ENCODE assay signal across 1 cellular context in the genomic region with DNA sequence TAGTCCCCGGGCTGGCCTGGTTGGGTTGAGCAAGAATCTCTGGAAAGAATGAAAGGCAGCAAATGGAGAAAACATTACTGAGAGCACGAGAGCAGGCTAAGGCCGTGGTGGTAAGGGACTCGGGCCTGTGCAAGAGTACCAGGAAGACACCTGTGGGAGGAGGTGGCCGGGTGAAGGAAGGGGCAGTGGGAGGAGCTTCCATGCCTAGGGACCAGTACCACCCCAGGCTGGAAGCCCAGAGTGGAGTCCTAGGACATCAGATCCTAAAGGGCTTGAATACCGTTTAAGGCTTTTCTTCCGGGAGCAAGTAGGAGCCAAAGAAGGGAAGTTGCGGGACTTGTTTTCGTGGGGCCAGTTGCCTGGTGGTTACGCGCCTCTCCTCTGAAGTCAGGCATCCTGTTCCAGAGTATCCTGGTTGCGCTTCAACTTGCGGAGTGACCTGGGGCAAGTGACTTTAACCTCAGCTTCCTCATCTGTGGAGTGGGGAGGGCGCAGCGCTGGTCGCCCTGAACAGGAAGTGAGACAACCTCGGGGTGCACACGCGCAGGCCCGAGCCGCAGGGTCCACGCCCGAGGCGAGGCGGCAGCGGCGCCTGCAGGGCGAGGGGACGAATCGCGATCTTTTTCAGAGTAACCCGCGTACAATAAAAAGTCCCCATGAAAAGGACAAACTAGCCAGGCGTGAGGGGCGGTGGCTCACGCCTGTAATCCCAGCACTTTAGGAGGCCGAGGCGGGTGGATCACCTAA.
TF ChIP-seq lines count a peak whose summit lies in the region.

No MANE protein-coding gene starts in this region.

TF ChIP-seq in HepG2, 621 proteins besides CTCF, POLR2A, EP300 and RAD21 (continued from another document and continues in another):
- TF ChIP-seq, protein P1, sequence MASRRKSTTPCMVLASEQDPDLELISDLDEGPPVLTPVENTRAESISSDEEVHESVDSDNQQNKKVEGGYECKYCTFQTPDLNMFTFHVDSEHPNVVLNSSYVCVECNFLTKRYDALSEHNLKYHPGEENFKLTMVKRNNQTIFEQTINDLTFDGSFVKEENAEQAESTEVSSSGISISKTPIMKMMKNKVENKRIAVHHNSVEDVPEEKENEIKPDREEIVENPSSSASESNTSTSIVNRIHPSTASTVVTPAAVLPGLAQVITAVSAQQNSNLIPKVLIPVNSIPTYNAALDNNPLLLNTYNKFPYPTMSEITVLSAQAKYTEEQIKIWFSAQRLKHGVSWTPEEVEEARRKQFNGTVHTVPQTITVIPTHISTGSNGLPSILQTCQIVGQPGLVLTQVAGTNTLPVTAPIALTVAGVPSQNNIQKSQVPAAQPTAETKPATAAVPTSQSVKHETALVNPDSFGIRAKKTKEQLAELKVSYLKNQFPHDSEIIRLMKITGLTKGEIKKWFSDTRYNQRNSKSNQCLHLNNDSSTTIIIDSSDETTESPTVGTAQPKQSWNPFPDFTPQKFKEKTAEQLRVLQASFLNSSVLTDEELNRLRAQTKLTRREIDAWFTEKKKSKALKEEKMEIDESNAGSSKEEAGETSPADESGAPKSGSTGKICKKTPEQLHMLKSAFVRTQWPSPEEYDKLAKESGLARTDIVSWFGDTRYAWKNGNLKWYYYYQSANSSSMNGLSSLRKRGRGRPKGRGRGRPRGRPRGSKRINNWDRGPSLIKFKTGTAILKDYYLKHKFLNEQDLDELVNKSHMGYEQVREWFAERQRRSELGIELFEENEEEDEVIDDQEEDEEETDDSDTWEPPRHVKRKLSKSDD (CRISPR knock-in tag; IDR thresholded peaks at IDR 0.05; ENCODE audit: low read depth): no peak
- TF ChIP-seq ZFP82 (CRISPR knock-in tag; IDR thresholded peaks at IDR 0.05; ENCODE audit: borderline replicate concordance) (no peak), ZNF570 (CRISPR knock-in tag; IDR thresholded peaks at IDR 0.05; ENCODE audit: borderline replicate concordance) (0 out of 2 replicates have a peak, but pooled peaks have one; percentile 37), SPEN (CRISPR knock-in tag; IDR thresholded peaks at IDR 0.05; ENCODE audit: low read depth) (peak; percentile 95), PITX1 (CRISPR knock-in tag; IDR thresholded peaks at IDR 0.05) (peak; percentile 89), HNRNPLL (IDR thresholded peaks at IDR 0.05; ENCODE audit: low read depth, low read length, poor library complexity, severe bottlenecking) (peak; percentile 76), ZNF275 (CRISPR knock-in tag; IDR thresholded peaks at IDR 0.05; ENCODE audit: borderline replicate concordance) (no peak), HOXD1 (CRISPR knock-in tag; IDR thresholded peaks at IDR 0.05) (no peak), ZNF883 (CRISPR knock-in tag; IDR thresholded peaks at IDR 0.05; ENCODE audit: not compliant biosample characterization) (no peak), AGO2 (optimal IDR thresholded peaks at IDR 0.05; ENCODE audit: low read depth, low read length) (peak; percentile 85), ZNF841 (CRISPR knock-in tag; IDR thresholded peaks at IDR 0.05; ENCODE audit: borderline replicate concordance) (no peak), CEBPG (CRISPR knock-in tag; IDR thresholded peaks at IDR 0.05) (peak; percentile 68), CCAR2 (optimal IDR thresholded peaks at IDR 0.05; ENCODE audit: low read depth, low read length) (no peak), NR2C2 (CRISPR knock-in tag; IDR thresholded peaks at IDR 0.05; ENCODE audit: borderline replicate concordance) (peak; percentile 36; the same call in 1 of the 2 replicates), PREB (CRISPR knock-in tag; IDR thresholded peaks at IDR 0.05) (no peak), MIER3 (CRISPR knock-in tag; IDR thresholded peaks at IDR 0.05; ENCODE audit: borderline replicate concordance) (peak; percentile 91), DNMT3B (CRISPR knock-in tag; conservative IDR thresholded peaks at IDR 0.05) (peak; percentile 94), SCMH1 (CRISPR knock-in tag; IDR thresholded peaks at IDR 0.05; ENCODE audit: borderline replicate concordance) (no peak), MTERF4 (CRISPR knock-in tag; IDR thresholded peaks at IDR 0.05) (peak; percentile 14), ZNF761 (CRISPR knock-in tag; conservative IDR thresholded peaks at IDR 0.05) (peak; percentile 80; the same call in 1 of the 2 replicates), MIER2 (CRISPR knock-in tag; IDR thresholded peaks at IDR 0.05) (no peak), ZNF619 (CRISPR knock-in tag; IDR thresholded peaks at IDR 0.05) (peak; percentile 60; the same call in 1 of the 2 replicates), E2F2 (CRISPR knock-in tag; IDR thresholded peaks at IDR 0.05; ENCODE audit: borderline replicate concordance) (no peak), CHD4 (IDR thresholded peaks at IDR 0.05; ENCODE audit: borderline replicate concordance, low read length) (0 out of 2 replicates have a peak, but pooled peaks have one; percentile 90), TCF7 (IDR thresholded peaks at IDR 0.05; ENCODE audit: low read depth) (no peak), ZNF121 (CRISPR knock-in tag; IDR thresholded peaks at IDR 0.05) (peak; percentile 97), NCOA5 (CRISPR knock-in tag; IDR thresholded peaks at IDR 0.05) (no peak), ZNF552 (CRISPR knock-in tag; IDR thresholded peaks at IDR 0.05; ENCODE audit: borderline replicate concordance) (no peak; the same call in 1 of the 2 replicates), ZNF740 (CRISPR knock-in tag; IDR thresholded peaks at IDR 0.05) (no peak)
- TF ChIP-seq, protein P2, sequence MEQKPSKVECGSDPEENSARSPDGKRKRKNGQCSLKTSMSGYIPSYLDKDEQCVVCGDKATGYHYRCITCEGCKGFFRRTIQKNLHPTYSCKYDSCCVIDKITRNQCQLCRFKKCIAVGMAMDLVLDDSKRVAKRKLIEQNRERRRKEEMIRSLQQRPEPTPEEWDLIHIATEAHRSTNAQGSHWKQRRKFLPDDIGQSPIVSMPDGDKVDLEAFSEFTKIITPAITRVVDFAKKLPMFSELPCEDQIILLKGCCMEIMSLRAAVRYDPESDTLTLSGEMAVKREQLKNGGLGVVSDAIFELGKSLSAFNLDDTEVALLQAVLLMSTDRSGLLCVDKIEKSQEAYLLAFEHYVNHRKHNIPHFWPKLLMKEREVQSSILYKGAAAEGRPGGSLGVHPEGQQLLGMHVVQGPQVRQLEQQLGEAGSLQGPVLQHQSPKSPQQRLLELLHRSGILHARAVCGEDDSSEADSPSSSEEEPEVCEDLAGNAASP (CRISPR knock-in tag; IDR thresholded peaks at IDR 0.05; ENCODE audit: borderline replicate concordance): peak; percentile 85
- TF ChIP-seq, protein P3, sequence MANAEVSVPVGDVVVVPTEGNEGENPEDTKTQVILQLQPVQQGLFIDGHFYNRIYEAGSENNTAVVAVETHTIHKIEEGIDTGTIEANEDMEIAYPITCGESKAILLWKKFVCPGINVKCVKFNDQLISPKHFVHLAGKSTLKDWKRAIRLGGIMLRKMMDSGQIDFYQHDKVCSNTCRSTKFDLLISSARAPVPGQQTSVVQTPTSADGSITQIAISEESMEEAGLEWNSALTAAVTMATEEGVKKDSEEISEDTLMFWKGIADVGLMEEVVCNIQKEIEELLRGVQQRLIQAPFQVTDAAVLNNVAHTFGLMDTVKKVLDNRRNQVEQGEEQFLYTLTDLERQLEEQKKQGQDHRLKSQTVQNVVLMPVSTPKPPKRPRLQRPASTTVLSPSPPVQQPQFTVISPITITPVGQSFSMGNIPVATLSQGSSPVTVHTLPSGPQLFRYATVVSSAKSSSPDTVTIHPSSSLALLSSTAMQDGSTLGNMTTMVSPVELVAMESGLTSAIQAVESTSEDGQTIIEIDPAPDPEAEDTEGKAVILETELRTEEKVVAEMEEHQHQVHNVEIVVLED (CRISPR knock-in tag; IDR thresholded peaks at IDR 0.05; ENCODE audit: borderline replicate concordance): peak; percentile 70; the same call in 1 of the 2 replicates
- TF ChIP-seq, protein P4, sequence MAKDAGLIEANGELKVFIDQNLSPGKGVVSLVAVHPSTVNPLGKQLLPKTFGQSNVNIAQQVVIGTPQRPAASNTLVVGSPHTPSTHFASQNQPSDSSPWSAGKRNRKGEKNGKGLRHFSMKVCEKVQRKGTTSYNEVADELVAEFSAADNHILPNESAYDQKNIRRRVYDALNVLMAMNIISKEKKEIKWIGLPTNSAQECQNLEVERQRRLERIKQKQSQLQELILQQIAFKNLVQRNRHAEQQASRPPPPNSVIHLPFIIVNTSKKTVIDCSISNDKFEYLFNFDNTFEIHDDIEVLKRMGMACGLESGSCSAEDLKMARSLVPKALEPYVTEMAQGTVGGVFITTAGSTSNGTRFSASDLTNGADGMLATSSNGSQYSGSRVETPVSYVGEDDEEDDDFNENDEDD (CRISPR knock-in tag; IDR thresholded peaks at IDR 0.05; ENCODE audit: borderline replicate concordance): peak; percentile 64; the same call in 1 of the 2 replicates
- TF ChIP-seq, protein P5, sequence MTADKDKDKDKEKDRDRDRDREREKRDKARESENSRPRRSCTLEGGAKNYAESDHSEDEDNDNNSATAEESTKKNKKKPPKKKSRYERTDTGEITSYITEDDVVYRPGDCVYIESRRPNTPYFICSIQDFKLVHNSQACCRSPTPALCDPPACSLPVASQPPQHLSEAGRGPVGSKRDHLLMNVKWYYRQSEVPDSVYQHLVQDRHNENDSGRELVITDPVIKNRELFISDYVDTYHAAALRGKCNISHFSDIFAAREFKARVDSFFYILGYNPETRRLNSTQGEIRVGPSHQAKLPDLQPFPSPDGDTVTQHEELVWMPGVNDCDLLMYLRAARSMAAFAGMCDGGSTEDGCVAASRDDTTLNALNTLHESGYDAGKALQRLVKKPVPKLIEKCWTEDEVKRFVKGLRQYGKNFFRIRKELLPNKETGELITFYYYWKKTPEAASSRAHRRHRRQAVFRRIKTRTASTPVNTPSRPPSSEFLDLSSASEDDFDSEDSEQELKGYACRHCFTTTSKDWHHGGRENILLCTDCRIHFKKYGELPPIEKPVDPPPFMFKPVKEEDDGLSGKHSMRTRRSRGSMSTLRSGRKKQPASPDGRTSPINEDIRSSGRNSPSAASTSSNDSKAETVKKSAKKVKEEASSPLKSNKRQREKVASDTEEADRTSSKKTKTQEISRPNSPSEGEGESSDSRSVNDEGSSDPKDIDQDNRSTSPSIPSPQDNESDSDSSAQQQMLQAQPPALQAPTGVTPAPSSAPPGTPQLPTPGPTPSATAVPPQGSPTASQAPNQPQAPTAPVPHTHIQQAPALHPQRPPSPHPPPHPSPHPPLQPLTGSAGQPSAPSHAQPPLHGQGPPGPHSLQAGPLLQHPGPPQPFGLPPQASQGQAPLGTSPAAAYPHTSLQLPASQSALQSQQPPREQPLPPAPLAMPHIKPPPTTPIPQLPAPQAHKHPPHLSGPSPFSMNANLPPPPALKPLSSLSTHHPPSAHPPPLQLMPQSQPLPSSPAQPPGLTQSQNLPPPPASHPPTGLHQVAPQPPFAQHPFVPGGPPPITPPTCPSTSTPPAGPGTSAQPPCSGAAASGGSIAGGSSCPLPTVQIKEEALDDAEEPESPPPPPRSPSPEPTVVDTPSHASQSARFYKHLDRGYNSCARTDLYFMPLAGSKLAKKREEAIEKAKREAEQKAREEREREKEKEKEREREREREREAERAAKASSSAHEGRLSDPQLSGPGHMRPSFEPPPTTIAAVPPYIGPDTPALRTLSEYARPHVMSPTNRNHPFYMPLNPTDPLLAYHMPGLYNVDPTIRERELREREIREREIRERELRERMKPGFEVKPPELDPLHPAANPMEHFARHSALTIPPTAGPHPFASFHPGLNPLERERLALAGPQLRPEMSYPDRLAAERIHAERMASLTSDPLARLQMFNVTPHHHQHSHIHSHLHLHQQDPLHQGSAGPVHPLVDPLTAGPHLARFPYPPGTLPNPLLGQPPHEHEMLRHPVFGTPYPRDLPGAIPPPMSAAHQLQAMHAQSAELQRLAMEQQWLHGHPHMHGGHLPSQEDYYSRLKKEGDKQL (CRISPR knock-in tag; IDR thresholded peaks at IDR 0.05; ENCODE audit: low read depth): 0 out of 2 replicates have a peak, but pooled peaks have one; percentile 47
- TF ChIP-seq, protein P6, sequence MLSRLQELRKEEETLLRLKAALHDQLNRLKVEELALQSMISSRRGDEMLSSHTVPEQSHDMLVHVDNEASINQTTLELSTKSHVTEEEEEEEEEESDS (CRISPR knock-in tag; IDR thresholded peaks at IDR 0.05; ENCODE audit: borderline replicate concordance): no peak
- TF ChIP-seq, protein P7, sequence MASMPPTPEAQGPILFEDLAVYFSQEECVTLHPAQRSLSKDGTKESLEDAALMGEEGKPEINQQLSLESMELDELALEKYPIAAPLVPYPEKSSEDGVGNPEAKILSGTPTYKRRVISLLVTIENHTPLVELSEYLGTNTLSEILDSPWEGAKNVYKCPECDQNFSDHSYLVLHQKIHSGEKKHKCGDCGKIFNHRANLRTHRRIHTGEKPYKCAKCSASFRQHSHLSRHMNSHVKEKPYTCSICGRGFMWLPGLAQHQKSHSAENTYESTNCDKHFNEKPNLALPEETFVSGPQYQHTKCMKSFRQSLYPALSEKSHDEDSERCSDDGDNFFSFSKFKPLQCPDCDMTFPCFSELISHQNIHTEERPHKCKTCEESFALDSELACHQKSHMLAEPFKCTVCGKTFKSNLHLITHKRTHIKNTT (CRISPR knock-in tag; IDR thresholded peaks at IDR 0.05): no peak
